Comparison of ENCODE assay signal across 1 cellular context in the genomic region with DNA sequence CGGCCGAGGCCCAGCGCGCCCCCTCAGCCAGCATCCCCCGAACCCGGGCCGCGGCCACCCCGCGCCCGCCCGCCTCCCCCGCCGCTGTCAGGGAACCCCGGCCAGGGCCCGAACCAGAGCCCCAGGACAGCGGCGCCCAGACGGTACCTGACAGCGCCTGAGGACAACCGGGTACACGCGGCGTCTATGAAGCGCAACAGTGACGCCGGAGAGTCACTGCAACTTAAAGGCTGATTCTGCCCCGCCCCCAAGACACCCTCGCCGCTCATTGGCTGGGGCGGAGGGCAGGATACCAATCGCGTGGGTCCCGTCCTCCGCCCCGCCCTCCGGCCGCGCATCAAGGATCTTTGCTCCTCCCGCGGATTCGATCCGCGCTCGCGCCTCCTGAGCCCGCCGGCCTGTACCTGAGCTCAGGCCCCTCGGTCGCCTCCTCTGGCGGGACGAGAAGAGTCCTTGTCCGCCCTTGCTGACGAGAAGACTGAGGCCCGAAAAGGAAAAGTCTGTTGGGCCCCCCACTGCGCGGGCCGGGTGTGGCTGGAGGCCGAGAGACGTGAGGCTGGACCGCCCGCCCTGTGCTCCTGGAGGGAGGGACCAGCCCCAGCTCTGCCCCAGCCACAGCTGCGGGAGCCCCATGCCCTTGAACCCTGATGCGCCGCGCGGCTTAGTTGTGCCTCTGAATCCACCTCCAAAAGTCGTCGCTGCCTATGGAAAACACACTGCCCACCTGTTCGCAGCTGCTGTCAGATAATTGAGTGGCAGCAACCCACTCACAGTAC.
TF ChIP-seq lines count a peak whose summit lies in the region.

A gene (minus strand): TSS at position 198 of the 776 bp plus-strand sequence. CDS start 6,752 bp downstream, outside the sequence.

TF ChIP-seq in HepG2, 621 proteins besides CTCF, POLR2A, EP300 and RAD21 (continued from another document and continues in another):
- TF ChIP-seq, protein P1, sequence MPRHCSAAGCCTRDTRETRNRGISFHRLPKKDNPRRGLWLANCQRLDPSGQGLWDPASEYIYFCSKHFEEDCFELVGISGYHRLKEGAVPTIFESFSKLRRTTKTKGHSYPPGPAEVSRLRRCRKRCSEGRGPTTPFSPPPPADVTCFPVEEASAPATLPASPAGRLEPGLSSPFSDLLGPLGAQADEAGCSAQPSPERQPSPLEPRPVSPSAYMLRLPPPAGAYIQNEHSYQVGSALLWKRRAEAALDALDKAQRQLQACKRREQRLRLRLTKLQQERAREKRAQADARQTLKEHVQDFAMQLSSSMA (CRISPR knock-in tag; IDR thresholded peaks at IDR 0.05), result no peak
- TF ChIP-seq HHEX (CRISPR knock-in tag; IDR thresholded peaks at IDR 0.05) (no peak), ZNF839 (CRISPR knock-in tag; IDR thresholded peaks at IDR 0.05; ENCODE audit: borderline replicate concordance) (no peak), ZNF547 (CRISPR knock-in tag; IDR thresholded peaks at IDR 0.05) (no peak), RBFOX2 (IDR thresholded peaks at IDR 0.05; ENCODE audit: low read depth, low read length) (peak; percentile 97), SRSF1 (optimal IDR thresholded peaks at IDR 0.05; ENCODE audit: low read depth, low read length) (no peak), NFE2 (CRISPR knock-in tag; IDR thresholded peaks at IDR 0.05) (no peak), ELF1 (CRISPR knock-in tag; IDR thresholded peaks at IDR 0.05) (no peak; the same call in 1 of the 2 replicates), ZNF572 (CRISPR knock-in tag; IDR thresholded peaks at IDR 0.05) (no peak), ZNF879 (CRISPR knock-in tag; IDR thresholded peaks at IDR 0.05) (no peak), SRY (CRISPR knock-in tag; IDR thresholded peaks at IDR 0.05) (no peak; the same call in none of the 2 replicates), ZNF629 (CRISPR knock-in tag; conservative IDR thresholded peaks at IDR 0.05) (peak; percentile 71), FLYWCH1 (CRISPR knock-in tag; IDR thresholded peaks at IDR 0.05) (no peak), HES4 (CRISPR knock-in tag; IDR thresholded peaks at IDR 0.05; ENCODE audit: borderline replicate concordance) (peak; percentile 52; the same call in 1 of the 2 replicates), CBX2 (IDR thresholded peaks at IDR 0.05; ENCODE audit: low read depth, low read length) (no peak), CBX2 (CRISPR knock-in tag; IDR thresholded peaks at IDR 0.05; ENCODE audit: low read depth) (no peak; the same call in 1 of the 2 replicates), ZNF766 (CRISPR knock-in tag; IDR thresholded peaks at IDR 0.05; ENCODE audit: borderline replicate concordance) (0 out of 2 replicates have a peak, but pooled peaks have one; percentile 44), ZNF101 (CRISPR knock-in tag; IDR thresholded peaks at IDR 0.05; ENCODE audit: borderline replicate concordance, low read depth) (no peak), SP5 (CRISPR knock-in tag; IDR thresholded peaks at IDR 0.05; ENCODE audit: borderline replicate concordance, low read depth) (peak; percentile 76), ZNF335 (CRISPR knock-in tag; IDR thresholded peaks at IDR 0.05) (no peak), FOXJ3 (CRISPR knock-in tag; IDR thresholded peaks at IDR 0.05; ENCODE audit: borderline replicate concordance) (peak; percentile 55; the same call in 1 of the 2 replicates), ATF7 (IDR thresholded peaks at IDR 0.05) (no peak), ATF7 (CRISPR knock-in tag; IDR thresholded peaks at IDR 0.05) (no peak), ZNF7 (CRISPR knock-in tag; IDR thresholded peaks at IDR 0.05) (no peak; the same call in 1 of the 2 replicates), KDM2A (CRISPR knock-in tag; IDR thresholded peaks at IDR 0.05; ENCODE audit: borderline replicate concordance, low read depth) (peak; percentile 42; the same call in 1 of the 2 replicates), AHR (CRISPR knock-in tag; IDR thresholded peaks at IDR 0.05) (no peak), TBL1XR1 (IDR thresholded peaks at IDR 0.05; ENCODE audit: borderline replicate concordance, low read length, partially characterized antibody) (no peak), MED13 (CRISPR knock-in tag; IDR thresholded peaks at IDR 0.05) (no peak), ZNF619 (CRISPR knock-in tag; IDR thresholded peaks at IDR 0.05) (no peak), DNMT1 (CRISPR knock-in tag; IDR thresholded peaks at IDR 0.05) (no peak)
- TF ChIP-seq, protein P2, sequence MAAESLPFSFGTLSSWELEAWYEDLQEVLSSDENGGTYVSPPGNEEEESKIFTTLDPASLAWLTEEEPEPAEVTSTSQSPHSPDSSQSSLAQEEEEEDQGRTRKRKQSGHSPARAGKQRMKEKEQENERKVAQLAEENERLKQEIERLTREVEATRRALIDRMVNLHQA (CRISPR knock-in tag; IDR thresholded peaks at IDR 0.05), result no peak
- TF ChIP-seq, protein P3, sequence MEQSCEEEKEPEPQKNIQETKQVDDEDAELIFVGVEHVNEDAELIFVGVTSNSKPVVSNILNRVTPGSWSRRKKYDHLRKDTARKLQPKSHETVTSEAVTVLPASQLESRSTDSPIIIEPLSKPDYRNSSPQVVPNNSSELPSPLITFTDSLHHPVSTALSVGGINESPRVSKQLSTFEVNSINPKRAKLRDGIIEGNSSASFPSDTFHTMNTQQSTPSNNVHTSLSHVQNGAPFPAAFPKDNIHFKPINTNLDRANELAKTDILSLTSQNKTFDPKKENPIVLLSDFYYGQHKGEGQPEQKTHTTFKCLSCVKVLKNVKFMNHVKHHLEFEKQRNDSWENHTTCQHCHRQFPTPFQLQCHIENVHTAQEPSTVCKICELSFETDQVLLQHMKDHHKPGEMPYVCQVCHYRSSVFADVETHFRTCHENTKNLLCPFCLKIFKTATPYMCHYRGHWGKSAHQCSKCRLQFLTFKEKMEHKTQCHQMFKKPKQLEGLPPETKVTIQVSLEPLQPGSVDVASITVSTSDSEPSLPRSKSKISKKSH (CRISPR knock-in tag; IDR thresholded peaks at IDR 0.05; ENCODE audit: borderline replicate concordance), result no peak
- TF ChIP-seq, protein P4, sequence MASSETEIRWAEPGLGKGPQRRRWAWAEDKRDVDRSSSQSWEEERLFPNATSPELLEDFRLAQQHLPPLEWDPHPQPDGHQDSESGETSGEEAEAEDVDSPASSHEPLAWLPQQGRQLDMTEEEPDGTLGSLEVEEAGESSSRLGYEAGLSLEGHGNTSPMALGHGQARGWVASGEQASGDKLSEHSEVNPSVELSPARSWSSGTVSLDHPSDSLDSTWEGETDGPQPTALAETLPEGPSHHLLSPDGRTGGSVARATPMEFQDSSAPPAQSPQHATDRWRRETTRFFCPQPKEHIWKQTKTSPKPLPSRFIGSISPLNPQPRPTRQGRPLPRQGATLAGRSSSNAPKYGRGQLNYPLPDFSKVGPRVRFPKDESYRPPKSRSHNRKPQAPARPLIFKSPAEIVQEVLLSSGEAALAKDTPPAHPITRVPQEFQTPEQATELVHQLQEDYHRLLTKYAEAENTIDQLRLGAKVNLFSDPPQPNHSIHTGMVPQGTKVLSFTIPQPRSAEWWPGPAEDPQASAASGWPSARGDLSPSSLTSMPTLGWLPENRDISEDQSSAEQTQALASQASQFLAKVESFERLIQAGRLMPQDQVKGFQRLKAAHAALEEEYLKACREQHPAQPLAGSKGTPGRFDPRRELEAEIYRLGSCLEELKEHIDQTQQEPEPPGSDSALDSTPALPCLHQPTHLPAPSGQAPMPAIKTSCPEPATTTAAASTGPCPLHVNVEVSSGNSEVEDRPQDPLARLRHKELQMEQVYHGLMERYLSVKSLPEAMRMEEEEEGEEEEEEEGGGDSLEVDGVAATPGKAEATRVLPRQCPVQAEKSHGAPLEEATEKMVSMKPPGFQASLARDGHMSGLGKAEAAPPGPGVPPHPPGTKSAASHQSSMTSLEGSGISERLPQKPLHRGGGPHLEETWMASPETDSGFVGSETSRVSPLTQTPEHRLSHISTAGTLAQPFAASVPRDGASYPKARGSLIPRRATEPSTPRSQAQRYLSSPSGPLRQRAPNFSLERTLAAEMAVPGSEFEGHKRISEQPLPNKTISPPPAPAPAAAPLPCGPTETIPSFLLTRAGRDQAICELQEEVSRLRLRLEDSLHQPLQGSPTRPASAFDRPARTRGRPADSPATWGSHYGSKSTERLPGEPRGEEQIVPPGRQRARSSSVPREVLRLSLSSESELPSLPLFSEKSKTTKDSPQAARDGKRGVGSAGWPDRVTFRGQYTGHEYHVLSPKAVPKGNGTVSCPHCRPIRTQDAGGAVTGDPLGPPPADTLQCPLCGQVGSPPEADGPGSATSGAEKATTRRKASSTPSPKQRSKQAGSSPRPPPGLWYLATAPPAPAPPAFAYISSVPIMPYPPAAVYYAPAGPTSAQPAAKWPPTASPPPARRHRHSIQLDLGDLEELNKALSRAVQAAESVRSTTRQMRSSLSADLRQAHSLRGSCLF (CRISPR knock-in tag; IDR thresholded peaks at IDR 0.05; ENCODE audit: borderline replicate concordance), result no peak
- TF ChIP-seq, protein P5, sequence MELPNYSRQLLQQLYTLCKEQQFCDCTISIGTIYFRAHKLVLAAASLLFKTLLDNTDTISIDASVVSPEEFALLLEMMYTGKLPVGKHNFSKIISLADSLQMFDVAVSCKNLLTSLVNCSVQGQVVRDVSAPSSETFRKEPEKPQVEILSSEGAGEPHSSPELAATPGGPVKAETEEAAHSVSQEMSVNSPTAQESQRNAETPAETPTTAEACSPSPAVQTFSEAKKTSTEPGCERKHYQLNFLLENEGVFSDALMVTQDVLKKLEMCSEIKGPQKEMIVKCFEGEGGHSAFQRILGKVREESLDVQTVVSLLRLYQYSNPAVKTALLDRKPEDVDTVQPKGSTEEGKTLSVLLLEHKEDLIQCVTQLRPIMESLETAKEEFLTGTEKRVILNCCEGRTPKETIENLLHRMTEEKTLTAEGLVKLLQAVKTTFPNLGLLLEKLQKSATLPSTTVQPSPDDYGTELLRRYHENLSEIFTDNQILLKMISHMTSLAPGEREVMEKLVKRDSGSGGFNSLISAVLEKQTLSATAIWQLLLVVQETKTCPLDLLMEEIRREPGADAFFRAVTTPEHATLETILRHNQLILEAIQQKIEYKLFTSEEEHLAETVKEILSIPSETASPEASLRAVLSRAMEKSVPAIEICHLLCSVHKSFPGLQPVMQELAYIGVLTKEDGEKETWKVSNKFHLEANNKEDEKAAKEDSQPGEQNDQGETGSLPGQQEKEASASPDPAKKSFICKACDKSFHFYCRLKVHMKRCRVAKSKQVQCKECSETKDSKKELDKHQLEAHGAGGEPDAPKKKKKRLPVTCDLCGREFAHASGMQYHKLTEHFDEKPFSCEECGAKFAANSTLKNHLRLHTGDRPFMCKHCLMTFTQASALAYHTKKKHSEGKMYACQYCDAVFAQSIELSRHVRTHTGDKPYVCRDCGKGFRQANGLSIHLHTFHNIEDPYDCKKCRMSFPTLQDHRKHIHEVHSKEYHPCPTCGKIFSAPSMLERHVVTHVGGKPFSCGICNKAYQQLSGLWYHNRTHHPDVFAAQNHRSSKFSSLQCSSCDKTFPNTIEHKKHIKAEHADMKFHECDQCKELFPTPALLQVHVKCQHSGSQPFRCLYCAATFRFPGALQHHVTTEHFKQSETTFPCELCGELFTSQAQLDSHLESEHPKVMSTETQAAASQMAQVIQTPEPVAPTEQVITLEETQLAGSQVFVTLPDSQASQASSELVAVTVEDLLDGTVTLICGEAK (IDR thresholded peaks at IDR 0.05), result no peak
- TF ChIP-seq, protein P5 (CRISPR knock-in tag; IDR thresholded peaks at IDR 0.05), result 0 out of 2 replicates have a peak, but pooled peaks have one; percentile 46
- TF ChIP-seq, protein P6, sequence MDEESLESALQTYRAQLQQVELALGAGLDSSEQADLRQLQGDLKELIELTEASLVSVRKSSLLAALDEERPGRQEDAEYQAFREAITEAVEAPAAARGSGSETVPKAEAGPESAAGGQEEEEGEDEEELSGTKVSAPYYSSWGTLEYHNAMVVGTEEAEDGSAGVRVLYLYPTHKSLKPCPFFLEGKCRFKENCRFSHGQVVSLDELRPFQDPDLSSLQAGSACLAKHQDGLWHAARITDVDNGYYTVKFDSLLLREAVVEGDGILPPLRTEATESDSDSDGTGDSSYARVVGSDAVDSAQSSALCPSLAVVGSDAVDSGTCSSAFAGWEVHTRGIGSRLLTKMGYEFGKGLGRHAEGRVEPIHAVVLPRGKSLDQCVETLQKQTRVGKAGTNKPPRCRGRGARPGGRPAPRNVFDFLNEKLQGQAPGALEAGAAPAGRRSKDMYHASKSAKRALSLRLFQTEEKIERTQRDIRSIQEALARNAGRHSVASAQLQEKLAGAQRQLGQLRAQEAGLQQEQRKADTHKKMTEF (CRISPR knock-in tag; IDR thresholded peaks at IDR 0.05), result peak; percentile 80
- TF ChIP-seq, protein P7, sequence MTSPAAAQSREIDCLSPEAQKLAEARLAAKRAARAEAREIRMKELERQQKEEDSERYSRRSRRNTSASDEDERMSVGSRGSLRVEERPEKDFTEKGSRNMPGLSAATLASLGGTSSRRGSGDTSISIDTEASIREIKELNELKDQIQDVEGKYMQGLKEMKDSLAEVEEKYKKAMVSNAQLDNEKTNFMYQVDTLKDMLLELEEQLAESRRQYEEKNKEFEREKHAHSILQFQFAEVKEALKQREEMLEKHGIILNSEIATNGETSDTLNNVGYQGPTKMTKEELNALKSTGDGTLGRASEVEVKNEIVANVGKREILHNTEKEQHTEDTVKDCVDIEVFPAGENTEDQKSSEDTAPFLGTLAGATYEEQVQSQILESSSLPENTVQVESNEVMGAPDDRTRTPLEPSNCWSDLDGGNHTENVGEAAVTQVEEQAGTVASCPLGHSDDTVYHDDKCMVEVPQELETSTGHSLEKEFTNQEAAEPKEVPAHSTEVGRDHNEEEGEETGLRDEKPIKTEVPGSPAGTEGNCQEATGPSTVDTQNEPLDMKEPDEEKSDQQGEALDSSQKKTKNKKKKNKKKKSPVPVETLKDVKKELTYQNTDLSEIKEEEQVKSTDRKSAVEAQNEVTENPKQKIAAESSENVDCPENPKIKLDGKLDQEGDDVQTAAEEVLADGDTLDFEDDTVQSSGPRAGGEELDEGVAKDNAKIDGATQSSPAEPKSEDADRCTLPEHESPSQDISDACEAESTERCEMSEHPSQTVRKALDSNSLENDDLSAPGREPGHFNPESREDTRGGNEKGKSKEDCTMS (CRISPR knock-in tag; conservative IDR thresholded peaks at IDR 0.05), result no peak
